ENCODE assay signal across 8 cellular contexts in the genomic region with DNA sequence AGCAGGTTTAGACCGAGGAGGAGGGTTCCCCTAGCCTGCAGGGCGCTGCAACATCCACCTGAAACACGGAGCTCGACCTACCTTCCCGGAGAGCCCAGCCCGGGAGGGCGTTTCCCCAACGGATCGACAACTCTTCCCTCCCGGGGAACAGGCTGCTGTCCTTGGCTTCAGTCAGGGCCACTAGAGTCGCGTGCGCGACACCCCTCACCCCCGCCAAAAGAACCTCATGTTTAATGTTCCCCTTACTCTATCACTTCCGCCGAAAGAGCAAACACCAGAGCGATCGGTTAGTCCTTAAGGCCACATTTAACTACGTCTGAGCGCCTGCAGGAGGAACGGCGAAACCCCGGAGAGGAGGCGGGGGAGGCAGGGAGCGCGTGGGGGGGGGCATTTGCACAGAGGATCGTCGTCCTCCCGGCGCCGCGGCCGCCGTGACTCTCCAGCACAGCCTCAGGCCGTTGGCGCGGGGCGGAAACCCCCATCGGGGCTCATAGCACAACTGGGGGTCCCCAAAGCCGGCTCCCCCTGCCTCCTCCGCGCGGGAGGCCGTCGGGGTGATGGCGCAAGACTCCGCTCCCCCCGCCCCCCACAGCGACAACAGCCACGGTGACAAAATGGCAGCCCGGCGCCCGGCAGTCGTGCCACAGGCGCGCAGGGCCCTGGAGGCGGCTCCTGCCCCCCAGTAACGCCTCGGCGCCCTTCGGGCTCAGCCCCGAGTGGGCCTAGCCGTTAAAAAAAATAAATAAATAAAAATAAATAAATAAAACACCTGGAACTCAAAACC. TPM values are rescaled to one million over a fixed set of nuclear protein-coding genes. Genes with fewer than 3 reads are reported as not detected.
DNase-seq lines count a peak whose midpoint lies in the region; ATAC-seq and TF ChIP-seq lines count a peak whose summit lies in the region.

No MANE protein-coding gene starts in this region.

- peak overlapping the region; percentile 97 for H3K4me3 ChIP-seq in mononuclear cell (ENCODE audit: low read length)

- H3K9me3 ChIP-seq in mononuclear cell (ENCODE audit: low read depth, low read length): no peaks in the 10 kb centered on the region

- H3K9me3 Mint-ChIP-seq in endothelial cell (ENCODE audit: unreplicated experiment): no peaks in the 10 kb centered on the region

- peaks cover 7% of the 10 kb centered on the region for H3K36me3 Mint-ChIP-seq in endothelial cell (ENCODE audit: low read depth, unreplicated experiment)

- peak overlapping the region; percentile 93 for H3K27ac Mint-ChIP-seq in endothelial cell (ENCODE audit: unreplicated experiment)

- peak; percentile 80 for DNase-seq in GM03348 (ENCODE audit: low spot score)
- peak; percentile 73 for DNase-seq in NOMO-1 treated with DMSO at 0.1 percent for 48 hours (lab: John Stamatoyannopoulos, UW; ENCODE audit: unreplicated experiment)
- peak; percentile 87 for DNase-seq in activated CD8-positive, alpha-beta memory T cell treated with anti-CD3 and anti-CD28 coated beads, Interleukin-2, amount 50 U/mL, for 48 hours
- peak; percentile 57 for DNase-seq in endothelial cell (ENCODE audit: low spot score)
- DNase-seq in stimulated activated CD8-positive, alpha-beta memory T cell treated with anti-CD3 and anti-CD28 coated beads, Interleukin-4, amount 100 ng/mL, for 24 hours (ENCODE audit: low read depth): peak; percentile 66

- no peaks in the 10 kb centered on the region for H3K27me3 ChIP-seq in mononuclear cell (ENCODE audit: insufficient read depth, low read length)

- peaks cover 17% of the 10 kb centered on the region for H3K27me3 Mint-ChIP-seq in endothelial cell (ENCODE audit: unreplicated experiment)

- ATAC-seq in HG02938 (IDR thresholded peaks at IDR 0.05; ENCODE audit: unreplicated experiment) (peak; percentile 31), HG03108 (IDR thresholded peaks at IDR 0.05; ENCODE audit: unreplicated experiment) (no peak)

- TF ChIP-seq CTCF in endothelial cell (IDR thresholded peaks at IDR 0.05; ENCODE audit: unreplicated experiment): no peak

- H3K4me1 Mint-ChIP-seq in endothelial cell (ENCODE audit: unreplicated experiment): peaks cover 52% of the 10 kb centered on the region

- H3K4me3 Mint-ChIP-seq in endothelial cell (ENCODE audit: unreplicated experiment): peak overlapping the region; percentile 93

- peaks cover 52% of the 10 kb centered on the region for H3K4me1 ChIP-seq in mononuclear cell (ENCODE audit: insufficient read depth, low read length)

RNA-seq across cellular contexts. Expression of gene ANP32A, which starts 3.2 kb away (rescaled TPM):
- total RNA-seq in endothelial cell (ENCODE audit: unreplicated experiment): 248 TPM
- total RNA-seq in mononuclear cell: 52.8 TPM
